ENCODE assay signal across 23 cellular contexts in genomic region chr19:944663-945241, GRCh38. TPM values are rescaled to one million over a fixed set of nuclear protein-coding genes. Genes with fewer than 3 reads are reported as not detected.
DNase-seq lines count a peak whose midpoint lies in the region; ATAC-seq and TF ChIP-seq lines count a peak whose summit lies in the region.
"Had no signal": no experiment of that assay in that cellular context is flagged by ENCODE, and none has a peak within 500 bp of the region (broad histone marks: within the 10 kb centered on the region; RNA-seq: fewer than 3 reads in every experiment).

No MANE protein-coding gene starts in this region.

- CTCF ChIA-PET in activated B cell treated with CpG ODN at 0.5 μM for 24 hours (lab: Charles Lee) = no interaction called here

- H3K9ac ChIP-seq in mucosa of stomach (ENCODE audit: low read length) = peak overlapping the region; percentile 28

- H3K36me3 ChIP-seq in BE2C (peaks cover 12% of the 10 kb centered on the region), mucosa of stomach (ENCODE audit: control insufficient read depth, insufficient read depth, low read length) (no peaks in the 10 kb centered on the region)

- peaks cover 12% of the 10 kb centered on the region for H3K36me3 Mint-ChIP-seq in activated B cell treated with CpG ODN at 0.5 μM for 24 hours (ENCODE audit: low read depth)
- H3K36me3 Mint-ChIP-seq in activated naive CD8-positive, alpha-beta T cell treated with anti-CD3 and anti-CD28 coated beads for 36 hours = peaks cover 6% of the 10 kb centered on the region

- H3K9me3 ChIP-seq in BE2C (no peaks in the 10 kb centered on the region), mucosa of stomach (ENCODE audit: control insufficient read depth, low read length) (no peaks in the 10 kb centered on the region)
- H3K9me3 ChIP-seq: left ventricle myocardium inferior had no signal

- intact Hi-C loops in activated B cell treated with CpG ODN at 0.5 μM for 24 hours (cut with micrococcal nuclease) = loop anchor here (5.0 kb wide), 1 partner anchor 188 kb away; no protein-coding TSS in a partner anchor

- POLR2A ChIA-PET in activated B cell treated with CpG ODN at 0.5 μM for 24 hours (lab: Charles Lee) = interaction anchor here (0.6 to 2.3 kb wide), 4 partner anchors 12 to 81 kb away, joined by 3 to 7 read pairs (median 4); partner anchors contain the start of gene WDR18

- H3K27ac Mint-ChIP-seq in activated B cell treated with CpG ODN at 0.5 μM for 24 hours = peak overlapping the region; percentile 64
- no peak overlapping the region for H3K27ac Mint-ChIP-seq in activated naive CD8-positive, alpha-beta T cell treated with anti-CD3 and anti-CD28 coated beads for 36 hours
- H3K27ac Mint-ChIP-seq: activated CD4-positive, alpha-beta T cell treated with anti-CD3 and anti-CD28 coated beads for 36 hours; activated T-helper 17 cell treated with anti-CD3 and anti-CD28 coated beads, Interleukin-2, amount 50 U/mL, for 72 hours; T-helper 2 cell treated with Interferon-gamma antibody and Interleukin-4, amounts not matched to agents 5 μg/mL and 100 μg/mL, for 36 hours had no signal

- H3K4me3 ChIP-seq in BE2C (ENCODE audit: low read depth, low read length) (peak overlapping the region; percentile 49), mucosa of stomach (ENCODE audit: low read length) (no peak overlapping the region)
- H3K4me3 ChIP-seq: GM12878, left ventricle myocardium inferior had no signal

- no peaks in the 10 kb centered on the region for H3K27me3 Mint-ChIP-seq in activated B cell treated with CpG ODN at 0.5 μM for 24 hours
- H3K27me3 Mint-ChIP-seq in activated naive CD8-positive, alpha-beta T cell treated with anti-CD3 and anti-CD28 coated beads for 36 hours = peaks cover 11% of the 10 kb centered on the region
- H3K27me3 Mint-ChIP-seq: activated CD4-positive, alpha-beta T cell treated with anti-CD3 and anti-CD28 coated beads for 36 hours; activated T-helper 17 cell treated with anti-CD3 and anti-CD28 coated beads, Interleukin-2, amount 50 U/mL, for 72 hours had no signal

- no peaks in the 10 kb centered on the region for H3K9me3 Mint-ChIP-seq in activated B cell treated with CpG ODN at 0.5 μM for 24 hours
- H3K9me3 Mint-ChIP-seq in activated naive CD8-positive, alpha-beta T cell treated with anti-CD3 and anti-CD28 coated beads for 36 hours = no peaks in the 10 kb centered on the region
- H3K9me3 Mint-ChIP-seq: activated T-helper 17 cell treated with anti-CD3 and anti-CD28 coated beads, Interleukin-2, amount 50 U/mL, for 72 hours; T-helper 2 cell treated with Interferon-gamma antibody and Interleukin-4, amounts not matched to agents 5 μg/mL and 100 μg/mL, for 36 hours had no signal

- H3K4me1 Mint-ChIP-seq in activated B cell treated with CpG ODN at 0.5 μM for 24 hours = peaks cover 51% of the 10 kb centered on the region
- H3K4me1 Mint-ChIP-seq in activated naive CD8-positive, alpha-beta T cell treated with anti-CD3 and anti-CD28 coated beads for 36 hours = peaks cover 12% of the 10 kb centered on the region

- no peaks in the 10 kb centered on the region for H3K27me3 ChIP-seq in BE2C
- H3K27me3 ChIP-seq in mucosa of stomach (ENCODE audit: control insufficient read depth, insufficient read depth, low read length) = peaks cover 8% of the 10 kb centered on the region

- ATAC-seq in activated B cell treated with CpG ODN at 0.5 μM for 24 hours (ENCODE audit: low read depth) (no peak), GM21526 (IDR thresholded peaks at IDR 0.05; ENCODE audit: low FRiP score, unreplicated experiment) (no peak), HG03521 (IDR thresholded peaks at IDR 0.05; ENCODE audit: unreplicated experiment) (no peak), HG03097 (IDR thresholded peaks at IDR 0.05; ENCODE audit: low FRiP score, unreplicated experiment) (no peak)
- ATAC-seq: activated CD4-positive, alpha-beta T cell treated with anti-CD3 and anti-CD28 coated beads for 36 hours; activated T-helper 17 cell treated with anti-CD3 and anti-CD28 coated beads, Interleukin-2, amount 50 U/mL, for 72 hours; GM12878 had no signal

- H3K4me1 ChIP-seq in BE2C = peaks cover 18% of the 10 kb centered on the region
- peaks cover 51% of the 10 kb centered on the region for H3K4me1 ChIP-seq in mucosa of stomach (ENCODE audit: control insufficient read depth, insufficient read depth, low read length)

- DNase-seq in BE2C (peak; percentile 70), DMS79 treated with DMSO at 0.1 percent for 48 hours (lab: John Stamatoyannopoulos, UW) (peak; percentile 68), activated B cell treated with CpG ODN at 0.5 μM for 24 hours (no peak)
- DNase-seq in activated naive CD8-positive, alpha-beta T cell treated with anti-CD3 and anti-CD28 coated beads for 36 hours = no peak
- DNase-seq: activated CD4-positive, alpha-beta T cell treated with anti-CD3 and anti-CD28 coated beads for 36 hours; GF-D8; left ventricle myocardium inferior; NCI-H1436; SHP77 treated with DMSO at 0.1 percent for 48 hours; stimulated activated CD4-positive, alpha-beta T cell treated with anti-CD3 and anti-CD28 coated beads, Interleukin-2, amount 100 ng/mL, for 24 hours had no signal

- no peak overlapping the region for H3K4me3 Mint-ChIP-seq in activated B cell treated with CpG ODN at 0.5 μM for 24 hours
- no peak overlapping the region for H3K4me3 Mint-ChIP-seq in activated naive CD8-positive, alpha-beta T cell treated with anti-CD3 and anti-CD28 coated beads for 36 hours
- H3K4me3 Mint-ChIP-seq: activated CD4-positive, alpha-beta T cell treated with anti-CD3 and anti-CD28 coated beads for 36 hours; activated T-helper 17 cell treated with anti-CD3 and anti-CD28 coated beads, Interleukin-2, amount 50 U/mL, for 72 hours; T-helper 2 cell treated with Interferon-gamma antibody and Interleukin-4, amounts not matched to agents 5 μg/mL and 100 μg/mL, for 36 hours had no signal

- TF ChIP-seq CTCF in BE2C (IDR thresholded peaks at IDR 0.05; ENCODE audit: low read depth, low read length) (no peak), activated B cell treated with CpG ODN at 0.5 μM for 24 hours (IDR thresholded peaks at IDR 0.05) (no peak)

RNA-seq across cellular contexts. Expression of gene ARID3A, which starts 18.9 kb away (rescaled TPM):
- 23.2 TPM for polyA plus RNA-seq in BE2C (2012; ENCODE audit: insufficient read depth, insufficient read length, low read depth)
- total RNA-seq in activated B cell treated with CpG ODN at 0.5 μM for 24 hours = 67.7 and 74.9 TPM in 2 replicates
- total RNA-seq in activated naive CD8-positive, alpha-beta T cell treated with anti-CD3 and anti-CD28 coated beads for 36 hours = 10 to 100 TPM; 10.2 to 11.8 TPM

RNA-seq across cellular contexts. Expression of gene KISS1R, which starts 27.6 kb away (rescaled TPM):
- not detected for polyA plus RNA-seq in BE2C (2012; ENCODE audit: insufficient read depth, insufficient read length, low read depth)
- total RNA-seq in activated B cell treated with CpG ODN at 0.5 μM for 24 hours = 0.49 TPM in 2 replicates
- total RNA-seq in activated naive CD8-positive, alpha-beta T cell treated with anti-CD3 and anti-CD28 coated beads for 36 hours = 10 to 100 TPM; 12.2 to 13.3 TPM
- total RNA-seq: dermis microvascular lymphatic vessel endothelial cell, left ventricle myocardium inferior, LHCN-M2, subcutaneous adipose tissue had no signal

RNA-seq across cellular contexts. Expression of gene R3HDM4, which starts 31.7 kb away (rescaled TPM):
- polyA plus RNA-seq in BE2C (2012; ENCODE audit: insufficient read depth, insufficient read length, low read depth) = 74.8 TPM
- 174 and 189 TPM in 2 replicates for total RNA-seq in activated B cell treated with CpG ODN at 0.5 μM for 24 hours
- total RNA-seq in activated naive CD8-positive, alpha-beta T cell treated with anti-CD3 and anti-CD28 coated beads for 36 hours = 10 to 100 TPM; 50.5 to 51.7 TPM

RNA-seq across cellular contexts. Expression of gene WDR18, which starts 39.4 kb away (rescaled TPM):
- 247 TPM for polyA plus RNA-seq in BE2C (2012; ENCODE audit: insufficient read depth, insufficient read length, low read depth)
- 66.5 and 84.7 TPM in 2 replicates for total RNA-seq in activated B cell treated with CpG ODN at 0.5 μM for 24 hours
- 100 to 1,000 TPM; 126 to 127 TPM for total RNA-seq in activated naive CD8-positive, alpha-beta T cell treated with anti-CD3 and anti-CD28 coated beads for 36 hours

RNA-seq across cellular contexts. Expression of gene RNU6-9, which starts 51.5 kb away (rescaled TPM):
- polyA plus RNA-seq in BE2C (2012; ENCODE audit: insufficient read depth, insufficient read length, low read depth) = not detected
- not detected in 2 replicates for total RNA-seq in activated B cell treated with CpG ODN at 0.5 μM for 24 hours
- not detected for total RNA-seq in activated naive CD8-positive, alpha-beta T cell treated with anti-CD3 and anti-CD28 coated beads for 36 hours
- total RNA-seq: activated CD4-positive, alpha-beta T cell treated with anti-CD3 and anti-CD28 coated beads for 36 hours; activated T-helper 17 cell treated with anti-CD3 and anti-CD28 coated beads, Interleukin-2, amount 50 U/mL, for 72 hours; dermis microvascular lymphatic vessel endothelial cell; GM12878; left ventricle myocardium inferior; LHCN-M2; osteocyte; subcutaneous adipose tissue had no signal
- polyA plus RNA-seq: adipose tissue, esophagus, GM12878 had no signal

Comparison
In these comparisons a context has a peak if more than half of its experiments do, and no peak if none do; other contexts are left out.
1. DNase-seq: peak in BE2C (single experiment) and DMS79 treated with DMSO at 0.1 percent for 48 hours (single experiment); none in activated B cell treated with CpG ODN at 0.5 μM for 24 hours (single experiment) and activated naive CD8-positive, alpha-beta T cell treated with anti-CD3 and anti-CD28 coated beads for 36 hours (single experiment).